ENCODE assay signal across 1 cellular context in genomic region chr13:42266464-42266863, GRCh38.
TF ChIP-seq lines count a peak whose summit lies in the region.

No MANE protein-coding gene starts in this region.

TF ChIP-seq in GM23338, 12 proteins besides CTCF, POLR2A, EP300 and RAD21 (continued from another document):
- TF ChIP-seq ZNF462 (CRISPR knock-in tag; IDR thresholded peaks at IDR 0.05): no peak
- no peak for TF ChIP-seq STAT1 (IDR thresholded peaks at IDR 0.05; ENCODE audit: unreplicated experiment)
- no peak for TF ChIP-seq ETS1 (IDR thresholded peaks at IDR 0.05)
